In the genomic region with DNA sequence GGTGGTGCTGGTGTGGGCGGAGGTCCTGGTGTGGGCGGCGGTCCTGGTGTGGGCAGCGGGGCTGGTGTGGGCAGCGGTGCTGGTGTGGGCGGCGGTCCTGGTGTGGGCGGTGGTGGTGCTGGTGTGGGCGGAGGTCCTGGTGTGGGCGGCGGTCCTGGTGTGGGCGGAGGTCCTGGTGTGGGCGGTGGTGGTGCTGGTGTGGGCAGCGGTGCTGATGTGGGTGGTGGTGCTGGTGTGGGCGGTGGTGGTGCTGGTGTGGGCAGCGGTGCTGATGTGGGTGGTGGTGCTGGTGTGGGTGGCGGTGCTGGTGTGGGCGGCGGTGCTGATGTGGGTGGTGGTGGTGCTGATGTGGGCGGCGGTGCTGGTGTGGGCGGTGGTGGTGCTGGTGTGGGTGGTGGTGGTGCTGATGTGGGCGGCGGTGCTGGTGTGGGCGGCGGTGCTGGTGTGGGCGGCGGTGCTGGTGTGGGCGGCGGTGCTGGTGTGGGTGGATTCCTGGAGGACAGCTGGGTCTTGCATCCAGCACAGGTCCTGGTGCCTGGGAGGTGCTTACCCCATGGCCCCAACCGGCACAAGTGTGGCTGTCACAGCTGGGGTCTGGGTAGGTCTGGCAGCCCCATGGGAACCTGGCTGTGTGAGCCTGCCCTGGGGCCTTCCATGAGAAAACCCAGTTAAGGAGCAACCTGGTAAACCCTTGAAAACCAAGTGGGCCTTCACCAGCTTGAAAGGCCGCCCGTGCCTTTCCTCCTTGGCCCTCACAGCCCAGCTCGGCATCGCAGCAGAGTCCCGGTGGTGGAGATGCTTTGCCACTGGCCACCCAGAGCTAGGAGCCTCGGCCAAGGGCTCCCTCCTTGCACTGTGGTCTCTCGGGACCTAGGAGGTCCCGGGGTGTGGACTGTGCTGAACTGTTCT, we compare ENCODE assay signal across 7 cellular contexts. TPM values are rescaled to one million over a fixed set of nuclear protein-coding genes. Genes with fewer than 3 reads are reported as not detected.
DNase-seq lines count a peak whose midpoint lies in the region; ATAC-seq, FAIRE-seq and TF ChIP-seq lines count a peak whose summit lies in the region.
"Not testable (repeated sequence)": the region's sequence is repeated elsewhere in the genome, so short reads cannot be mapped to it uniquely, and the experiment has no call there.

No MANE protein-coding gene starts in this region.

- H2AK5ac ChIP-seq in neuronal stem cell (ENCODE audit: low read depth, low read length), result peak overlapping the region; percentile 50

- DNase-seq in chondrocyte (ENCODE audit: low spot score), result peak; percentile 89
- DNase-seq in left cardiac atrium, result peak; percentile 15
- DNase-seq in HepG2 (ENCODE audit: low spot score); neuronal stem cell (ENCODE audit: low spot score): not testable (repeated sequence)
- DNase-seq in psoas muscle, result peak; percentile 12 to 28

- in situ Hi-C loops in HepG2 (cut with HindIII; ENCODE audit: extremely low pct_ligation_motif_present, low pct_unique_long_range_greater_than_20kb), result not testable (repeated sequence)

- H3K4me1 Mint-ChIP-seq in chondrocyte (ENCODE audit: low read depth), result peaks cover 17% of the 10 kb centered on the region

- not testable (repeated sequence) for H2BK5ac ChIP-seq in neuronal stem cell (ENCODE audit: low read length)

- peaks cover 6 to 30% (median 21%) of the 10 kb centered on the region in 10 experiments; a peak in 19 of 20 replicates for H3K4me1 ChIP-seq in BLaER1 treated with 17β-estradiol and CSF1 and Interleukin-3, amounts not matched to agents 10 nM and 100 nM
- H3K4me1 ChIP-seq in HepG2 (ENCODE audit: insufficient read depth, low read length) (peaks cover 38% of the 10 kb centered on the region), psoas muscle (peaks cover 11% of the 10 kb centered on the region)
- H3K4me1 ChIP-seq in neuronal stem cell (ENCODE audit: control insufficient read depth in 2 of 2, insufficient read depth in 1 of 2, low read depth in 1 of 2, low read length in 2 of 2), result not testable (repeated sequence)

- not testable (repeated sequence) for TF ChIP-seq EP300 in Ishikawa (IDR thresholded peaks at IDR 0.05; ENCODE audit: borderline replicate concordance); HepG2 (IDR thresholded peaks at IDR 0.05; ENCODE audit: low read depth in 2 of 2, low read length in 2 of 2); HepG2 (CRISPR knock-in tag; IDR thresholded peaks at IDR 0.05; ENCODE audit: borderline replicate concordance)

- peak overlapping the region in 7 of 11 experiments; percentile 3 to 49 (median 35); a peak in 8 of 22 replicates for H3K4me2 ChIP-seq in BLaER1 treated with 17β-estradiol and CSF1 and Interleukin-3, amounts not matched to agents 10 nM and 100 nM
- H3K4me2 ChIP-seq in HepG2 (ENCODE audit: low read depth, low read length); neuronal stem cell (ENCODE audit: insufficient read depth, low read length, poor library complexity, severe bottlenecking): not testable (repeated sequence)

- H3K9ac ChIP-seq in BLaER1 treated with 17β-estradiol and CSF1 and Interleukin-3, amounts not matched to agents 10 nM and 100 nM; HepG2 (ENCODE audit: insufficient read depth, low read depth, low read length): not testable (repeated sequence)
- peak overlapping the region; percentile 16 for H3K9ac ChIP-seq in neuronal stem cell (ENCODE audit: low read depth, low read length, poor library complexity)

- H3K23ac ChIP-seq in neuronal stem cell (ENCODE audit: low read depth, low read length, poor library complexity), result peak overlapping the region; percentile 43

- not testable (repeated sequence) for H2BK15ac ChIP-seq in neuronal stem cell (ENCODE audit: low read length)

- H3K9me3 Mint-ChIP-seq in chondrocyte (ENCODE audit: low read depth), result not testable (repeated sequence)

- CTCF ChIA-PET in HepG2 (lab: Yijun Ruan, JAX; ENCODE audit: low intra/inter-chr PET ratio, low total read pairs), result interaction anchor here (1.2 kb wide), 1 partner anchor 150 kb away, joined by 4 read pairs; no protein-coding TSS in a partner anchor

- not testable (repeated sequence) for H4K8ac ChIP-seq in neuronal stem cell (ENCODE audit: low read depth, low read length)

- not testable (repeated sequence) for BruUV-seq in HepG2 (replicated peaks; lab: Mats Ljungman, UMichigan)

- not testable (repeated sequence) for H3K27ac ChIP-seq in BLaER1 treated with 17β-estradiol and CSF1 and Interleukin-3, amounts not matched to agents 10 nM and 100 nM; HepG2 (ENCODE audit: extremely low read length, insufficient read depth, low read length); neuronal stem cell (replicated peaks; ENCODE audit: low read length); psoas muscle

- H4K20me1 ChIP-seq in BLaER1 treated with 17β-estradiol and CSF1 and Interleukin-3, amounts not matched to agents 10 nM and 100 nM; HepG2 (ENCODE audit: insufficient read depth, low read length): not testable (repeated sequence)

- not testable (repeated sequence) for H3K4me3 ChIP-seq in BLaER1 treated with 17β-estradiol and CSF1 and Interleukin-3, amounts not matched to agents 10 nM and 100 nM; HepG2 (replicated peaks in 1 of 3; ENCODE audit: insufficient read depth in 1 of 3, low read depth in 2 of 3, low read length in 3 of 3); neuronal stem cell (ENCODE audit: low read length in 2 of 2); psoas muscle

- TF ChIP-seq CTCF in chondrocyte (IDR thresholded peaks at IDR 0.05); HepG2 (CRISPR knock-in tag; IDR thresholded peaks at IDR 0.05); psoas muscle (IDR thresholded peaks at IDR 0.05): not testable (repeated sequence)

- H3K36me3 ChIP-seq in BLaER1 treated with 17β-estradiol and CSF1 and Interleukin-3, amounts not matched to agents 10 nM and 100 nM; neuronal stem cell (replicated peaks in 1 of 2; ENCODE audit: control insufficient read depth in 2 of 2, insufficient read depth in 2 of 2, low read length in 2 of 2); psoas muscle (ENCODE audit: insufficient read depth in 1 of 2, low read depth in 1 of 2): not testable (repeated sequence)
- H3K36me3 ChIP-seq in HepG2 (replicated peaks in 1 of 2; ENCODE audit: control insufficient read depth in 1 of 2, insufficient read depth in 2 of 2, low read length in 2 of 2), result peaks cover 14 to 15% of the 10 kb centered on the region in 2 experiments; a peak in 4 of 5 replicates

- TF ChIP-seq RAD21 in Ishikawa (IDR thresholded peaks at IDR 0.05; ENCODE audit: low read depth); HepG2 (CRISPR knock-in tag; IDR thresholded peaks at IDR 0.05): not testable (repeated sequence)

- TF ChIP-seq POLR2A in HepG2 (IDR thresholded peaks at IDR 0.05; ENCODE audit: insufficient read depth in 1 of 2, low read depth in 2 of 2, low read length in 2 of 2), result not testable (repeated sequence)

- H2AFZ ChIP-seq in HepG2 (ENCODE audit: low read length); neuronal stem cell (ENCODE audit: low read length): not testable (repeated sequence)

- not testable (repeated sequence) for FAIRE-seq in HepG2 (lab: Jason Lieb, UNC)

- not testable (repeated sequence) for H3K27ac Mint-ChIP-seq in chondrocyte (ENCODE audit: unreplicated experiment)

- not testable (repeated sequence) for ATAC-seq in left cardiac atrium, HepG2, psoas muscle

- not testable (repeated sequence) for H3K18ac ChIP-seq in neuronal stem cell (ENCODE audit: low read length)

- not testable (repeated sequence) for H3K27me3 ChIP-seq in BLaER1 treated with 17β-estradiol and CSF1 and Interleukin-3, amounts not matched to agents 10 nM and 100 nM; HepG2 (ENCODE audit: control insufficient read depth in 1 of 2, insufficient read depth in 2 of 2, low read length in 2 of 2); neuronal stem cell (ENCODE audit: control insufficient read depth in 3 of 3, insufficient read depth in 3 of 3, low read depth in 1 of 3, low read length in 3 of 3)
- H3K27me3 ChIP-seq in psoas muscle (ENCODE audit: insufficient read depth in 3 of 3, low read length in 2 of 3), result peaks cover 0 to 32% (median 2%) of the 10 kb centered on the region in 3 donors

- H2BK12ac ChIP-seq in neuronal stem cell (ENCODE audit: low read length), result peak overlapping the region; percentile 22

- H3K79me1 ChIP-seq in neuronal stem cell (ENCODE audit: low read depth, low read length), result peaks cover 25% of the 10 kb centered on the region

- H4K91ac ChIP-seq in neuronal stem cell (ENCODE audit: low read depth, low read length, poor library complexity), result not testable (repeated sequence)

- not testable (repeated sequence) for H3K36me3 Mint-ChIP-seq in chondrocyte (ENCODE audit: low read depth)

- peaks cover 12 to 35% (median 20%) of the 10 kb centered on the region in 11 experiments; a peak in 20 of 22 replicates for H3K9me3 ChIP-seq in BLaER1 treated with 17β-estradiol and CSF1 and Interleukin-3, amounts not matched to agents 10 nM and 100 nM (replicated peaks in 1 of 11)
- H3K9me3 ChIP-seq in HepG2 (ENCODE audit: low read length); psoas muscle: not testable (repeated sequence)
- H3K9me3 ChIP-seq in neuronal stem cell (replicated peaks in 1 of 2; ENCODE audit: control insufficient read depth in 2 of 2, insufficient read depth in 1 of 2, low read depth in 1 of 2, low read length in 2 of 2), result peaks cover 5 to 15% of the 10 kb centered on the region in 2 donors

- not testable (repeated sequence) for H2BK120ac ChIP-seq in neuronal stem cell (ENCODE audit: low read depth, low read length)

- not testable (repeated sequence) for H3K4ac ChIP-seq in neuronal stem cell (ENCODE audit: low read length)

- H3K79me2 ChIP-seq in HepG2 (ENCODE audit: insufficient read depth, low read length), result peaks cover 80% of the 10 kb centered on the region

- intact Hi-C loops in left cardiac atrium (cut with DNase I), result loop anchor here in 1 of 2 donors (5.0 kb wide), 1 partner anchor 151 kb away; no protein-coding TSS in a partner anchor
- intact Hi-C loops in HepG2 (cut with micrococcal nuclease; ENCODE audit: unreplicated experiment); psoas muscle (cut with DNase I): not testable (repeated sequence)

- H3K27me3 Mint-ChIP-seq in chondrocyte (ENCODE audit: low read depth), result not testable (repeated sequence)

- POLR2A ChIA-PET in HepG2 (lab: Yijun Ruan, JAX), result interaction anchor here (1.0 kb wide), 1 partner anchor 33 kb away, joined by 3 read pairs; no protein-coding TSS in a partner anchor

- not testable (repeated sequence) for H3K4me3 Mint-ChIP-seq in chondrocyte (ENCODE audit: unreplicated experiment)

- H3K14ac ChIP-seq in neuronal stem cell (ENCODE audit: low read length), result not testable (repeated sequence)

- WGBS in HepG2 (ENCODE audit: low lambda C conversion rate), result 96% methylated on average over 37 of the region's 39 CpGs
- no CpG with 5 or more reads among the region's 39 CpGs for WGBS in neuronal stem cell (ENCODE audit: extremely low coverage in 2 of 2, insufficient read length in 2 of 2, insufficient replicate concordance in 1 of 2), 2 donors
- WGBS in psoas muscle, 3 donors, result 85 to 93% (median 92%) methylated on average over 25 to 34 of the region's 39 CpGs

RNA-seq across cellular contexts. Expression of a gene that starts 38.0 kb away (rescaled TPM):
- total RNA-seq in chondrocyte, result 322 to 628 TPM (median 616 TPM) in 3 replicates
- total RNA-seq in left cardiac atrium, result 100 to 1,000 TPM in 1 of 2 donors, 10 to 100 TPM in 1; 53.4 to 104 TPM
- 21.2 and 102 TPM in 2 replicates for total RNA-seq in HepG2 (2016; rRNA removed; fragmentation: Illumina TruSeq; extraction: Trizol)
- total RNA-seq in HepG2 (2016; cell fraction: cytosol; rRNA removed; fragmentation: Illumina TruSeq; extraction: Trizol; ENCODE audit: low read depth), result 5.5 and 5.6 TPM in 2 replicates
- total RNA-seq in HepG2 (2016; cell fraction: insoluble cytoplasmic fraction; rRNA removed; fragmentation: Illumina TruSeq; extraction: Trizol), result 18.4 and 106 TPM in 2 replicates
- 10.8 and 11.6 TPM in 2 replicates for total RNA-seq in HepG2 (2016; cell fraction: membrane; rRNA removed; fragmentation: Illumina TruSeq; extraction: Trizol)
- 122 and 150 TPM in 2 replicates for total RNA-seq in HepG2 (2016; cell fraction: nucleus; rRNA removed; fragmentation: Illumina TruSeq; extraction: Trizol)
- 79.0 and 128 TPM in 2 replicates for polyA plus RNA-seq in HepG2 (2011; rRNA removed)
- polyA plus RNA-seq in HepG2 (2011; cell fraction: cytosol; rRNA removed), result 51.6 and 89.8 TPM in 2 replicates
- polyA plus RNA-seq in HepG2 (2011; cell fraction: nucleus; rRNA removed), result 1,622 and 2,194 TPM in 2 replicates
- 59.0 and 129 TPM in 2 replicates for polyA plus RNA-seq in HepG2 (2012)
- polyA plus RNA-seq in HepG2 (2016; cell fraction: cytosol; fragmentation: Illumina TruSeq; extraction: Trizol; ENCODE audit: low read depth), result 4.3 and 4.4 TPM in 2 replicates
- polyA plus RNA-seq in HepG2 (2016; cell fraction: insoluble cytoplasmic fraction; fragmentation: Illumina TruSeq; extraction: Trizol; ENCODE audit: low read depth), result 20.7 and 26.9 TPM in 2 replicates
- polyA plus RNA-seq in HepG2 (2016; cell fraction: membrane; fragmentation: Illumina TruSeq; extraction: Trizol; ENCODE audit: low read depth), result 5.0 and 6.2 TPM in 2 replicates
- polyA plus RNA-seq in HepG2 (2016; cell fraction: nucleus; fragmentation: Illumina TruSeq; extraction: Trizol; ENCODE audit: insufficient read depth, low read depth), result 308 and 331 TPM in 2 replicates
- polyA minus RNA-seq in HepG2 (2011; rRNA and poly(A)+ RNA removed; ENCODE audit: low replicate concordance), result 0.09 and 44.3 TPM in 2 replicates
- 36.9 and 37.7 TPM in 2 replicates for polyA minus RNA-seq in HepG2 (2011; cell fraction: cytosol; rRNA and poly(A)+ RNA removed)
- 46.7 and 51.1 TPM in 2 replicates for polyA minus RNA-seq in HepG2 (2011; cell fraction: nucleus; rRNA and poly(A)+ RNA removed)
- polyA plus RNA-seq in neuronal stem cell (2013, experiment 1 of 2), result 42.5 TPM
- polyA plus RNA-seq in neuronal stem cell (2013, experiment 2 of 2), result 42.1 TPM
- 10 to 100 TPM; 11.6 to 21.1 (median 15.1) TPM for total RNA-seq in psoas muscle
- 10 to 100 TPM in 2 of 3 donors, 1 to 10 TPM in 1; 4.8 to 25.3 (median 11.3) TPM for polyA plus RNA-seq in psoas muscle
